Comparison of ENCODE assay signal across 21 cellular contexts in genomic region chr9:92196909-92197308, GRCh38.
DNase-seq lines count a peak whose midpoint lies in the region; ATAC-seq, FAIRE-seq and TF ChIP-seq lines count a peak whose summit lies in the region.
"Had no signal": no experiment of that assay in that cellular context is flagged by ENCODE, and none has a peak within 500 bp of the region (broad histone marks: within the 10 kb centered on the region; RNA-seq: fewer than 3 reads in every experiment).

No MANE protein-coding gene starts in this region.

- H3K4me3 ChIP-seq in mammary epithelial cell (replicated peaks in 1 of 3; ENCODE audit: insufficient read depth in 1 of 3, low read depth in 2 of 3, low read length in 3 of 3) (no peak overlapping the region), astrocyte (ENCODE audit: insufficient read depth, low read depth, low read length) (no peak overlapping the region), left ventricle myocardium inferior (no peak overlapping the region)
- H3K4me3 ChIP-seq: ascending aorta, esophagus muscularis mucosa, GM23338, SJCRH30, thyroid gland had no signal

- H3K27ac ChIP-seq in mammary epithelial cell (ENCODE audit: insufficient read depth, low read depth, low read length) (no peak overlapping the region), astrocyte (ENCODE audit: low read depth, low read length) (no peak overlapping the region), left ventricle myocardium inferior (replicated peaks) (no peak overlapping the region)
- H3K27ac ChIP-seq: 22Rv1, ascending aorta, esophagus muscularis mucosa, SJCRH30, thyroid gland had no signal

- dilution Hi-C loops in mammary epithelial cell (cut with HindIII; ENCODE audit: low sequenced_read_pairs) = no loop called here

- H3K79me2 ChIP-seq in mammary epithelial cell (ENCODE audit: insufficient read depth, low read length) (no peaks in the 10 kb centered on the region), astrocyte (ENCODE audit: insufficient read depth, low read length) (no peaks in the 10 kb centered on the region)

- no peak for TF ChIP-seq CTCF in mammary epithelial cell (conservative IDR thresholded peaks at IDR 0.05 in 1 of 2, IDR thresholded peaks at IDR 0.05 in 1 of 2; ENCODE audit: extremely low read depth in 1 of 2, insufficient read depth in 1 of 2, low read depth in 1 of 2, low read length in 2 of 2)
- no peak for TF ChIP-seq CTCF in MCF 10A (IDR thresholded peaks at IDR 0.05; ENCODE audit: unreplicated experiment)
- TF ChIP-seq CTCF in astrocyte (IDR thresholded peaks at IDR 0.05; ENCODE audit: insufficient read depth, low read depth, low read length) = no peak
- no peak for TF ChIP-seq CTCF in left ventricle myocardium inferior (IDR thresholded peaks at IDR 0.05; ENCODE audit: borderline replicate concordance)

- H4K20me1 ChIP-seq in mammary epithelial cell (ENCODE audit: insufficient read depth, low read length) = no peaks in the 10 kb centered on the region
- no peaks in the 10 kb centered on the region for H4K20me1 ChIP-seq in astrocyte (ENCODE audit: insufficient read depth, low read length)

- FAIRE-seq in astrocyte (lab: Jason Lieb, UNC) = no peak

- H3K9me3 ChIP-seq in mammary epithelial cell (replicated peaks; ENCODE audit: insufficient read depth, low read length) (no peaks in the 10 kb centered on the region), astrocyte (ENCODE audit: insufficient read depth, low read depth, low read length) (no peaks in the 10 kb centered on the region), left ventricle myocardium inferior (replicated peaks) (peaks cover 20% of the 10 kb centered on the region)
- H3K9me3 ChIP-seq: ascending aorta, thyroid gland had no signal

- intact Hi-C loops in mammary epithelial cell (cut with micrococcal nuclease) (no loop called here), MCF 10A (cut with micrococcal nuclease) (no loop called here), left ventricle myocardium inferior (cut with micrococcal nuclease) (no loop called here)

- in situ Hi-C loops in mammary epithelial cell (cut with MboI; ENCODE audit: low sequenced_read_pairs in 2 of 2) = no loop called here

- H3K36me3 ChIP-seq in mammary epithelial cell (ENCODE audit: insufficient read depth, low read length) = no peaks in the 10 kb centered on the region
- H3K36me3 ChIP-seq in astrocyte (ENCODE audit: insufficient read depth, low read length) = no peaks in the 10 kb centered on the region
- no peaks in the 10 kb centered on the region for H3K36me3 ChIP-seq in left ventricle myocardium inferior
- H3K36me3 ChIP-seq: ascending aorta, esophagus muscularis mucosa, SJCRH30, thyroid gland had no signal

- DNase-seq in mammary epithelial cell (peak; percentile 33), MCF 10A (ENCODE audit: unreplicated experiment) (no peak), astrocyte (ENCODE audit: low read depth) (peak; percentile 72), hepatic stellate cell (ENCODE audit: low spot score) (peak; percentile 53), mesenteric fat pad (ENCODE audit: low spot score) (no peak), left ventricle myocardium inferior (no peak), islet precursor cell (no peak)
- DNase-seq: activated gamma-delta T cell treated with Interleukin-2 at 50 U/mL for 16 hours; CD4-positive, alpha-beta T cell; MM.1S; naive B cell; NCI-H187 treated with DMSO at 0.1 percent for 48 hours; NCI-H524; SJCRH30; thyroid gland had no signal

- H3K4me1 Mint-ChIP-seq in MCF 10A (ENCODE audit: insufficient read depth, unreplicated experiment) (peaks cover 3% of the 10 kb centered on the region), astrocyte (ENCODE audit: low read depth, unreplicated experiment) (peaks cover 5% of the 10 kb centered on the region)
- H3K4me1 Mint-ChIP-seq: GM23338, naive B cell had no signal

- H3K27ac Mint-ChIP-seq in MCF 10A (ENCODE audit: low read depth, unreplicated experiment) = no peak overlapping the region
- no peak overlapping the region for H3K27ac Mint-ChIP-seq in astrocyte (ENCODE audit: unreplicated experiment)
- H3K27ac Mint-ChIP-seq: CD4-positive, alpha-beta T cell; dendritic cell treated with granulocyte-macrophage colony-stimulating factor and Interleukin-4, amounts not matched to agents 40 ng/mL and 50 ng/mL, for 4 days; GM23338 had no signal

- H3K9me3 Mint-ChIP-seq in MCF 10A (ENCODE audit: unreplicated experiment) (peaks cover 15% of the 10 kb centered on the region), astrocyte (ENCODE audit: unreplicated experiment) (peaks cover 12% of the 10 kb centered on the region)

- no peaks in the 10 kb centered on the region for H3K36me3 Mint-ChIP-seq in MCF 10A (ENCODE audit: insufficient read depth, unreplicated experiment)
- peaks cover 3% of the 10 kb centered on the region for H3K36me3 Mint-ChIP-seq in astrocyte (ENCODE audit: low read depth, unreplicated experiment)

- POLR2A ChIA-PET in MCF 10A (lab: Yijun Ruan, JAX) = interaction anchor here (0.6 kb wide), 1 partner anchor 9 kb away, joined by 3 read pairs; no protein-coding TSS in a partner anchor

- ATAC-seq in GM21423 (IDR thresholded peaks at IDR 0.05; ENCODE audit: unreplicated experiment) = no peak
- ATAC-seq: GM23338 had no signal

- CTCF ChIA-PET in mammary epithelial cell (lab: Charles Lee; ENCODE audit: low non-redundant PET) = no interaction called here
- CTCF ChIA-PET in MCF 10A (lab: Yijun Ruan, JAX) = interaction anchor here (0.5 to 1.2 kb wide), 2 partner anchors 34 to 57 kb away, joined by 3 to 5 read pairs; no protein-coding TSS in a partner anchor

- H3K27me3 Mint-ChIP-seq in MCF 10A (ENCODE audit: insufficient read depth, unreplicated experiment) (no peaks in the 10 kb centered on the region), astrocyte (ENCODE audit: low read depth, unreplicated experiment) (peaks cover 3% of the 10 kb centered on the region)

- H3K27me3 ChIP-seq in mammary epithelial cell (ENCODE audit: insufficient read depth, low read length) = no peaks in the 10 kb centered on the region
- H3K27me3 ChIP-seq in astrocyte (ENCODE audit: insufficient read depth, low read length) = no peaks in the 10 kb centered on the region
- H3K27me3 ChIP-seq in left ventricle myocardium inferior (ENCODE audit: low read depth) = peaks cover 14% of the 10 kb centered on the region
- H3K27me3 ChIP-seq: ascending aorta, esophagus muscularis mucosa, SJCRH30, thyroid gland had no signal

- BruUV-seq in mammary epithelial cell (replicated peaks; lab: Mats Ljungman, UMichigan) = no TSS peak
- BruUV-seq in MCF 10A (replicated peaks; lab: Mats Ljungman, UMichigan) = no TSS peak

- no peak overlapping the region for H3K4me3 Mint-ChIP-seq in MCF 10A (ENCODE audit: unreplicated experiment)
- H3K4me3 Mint-ChIP-seq in astrocyte (ENCODE audit: unreplicated experiment) = no peak overlapping the region
- H3K4me3 Mint-ChIP-seq: CD4-positive, alpha-beta T cell; dendritic cell treated with granulocyte-macrophage colony-stimulating factor and Interleukin-4, amounts not matched to agents 40 ng/mL and 50 ng/mL, for 4 days; GM23338; naive B cell had no signal

- H2AFZ ChIP-seq in mammary epithelial cell (ENCODE audit: low read depth, low read length) = no peak overlapping the region
- no peak overlapping the region for H2AFZ ChIP-seq in astrocyte (ENCODE audit: low read depth, low read length)
- H2AFZ ChIP-seq: GM23338 had no signal

- 17% methylated on average over 1 of the region's 1 CpG for WGBS in mammary epithelial cell (ENCODE audit: low coverage, missing lambda C conversion rate)

- no peak overlapping the region for H3K9ac ChIP-seq in mammary epithelial cell (ENCODE audit: insufficient read depth, low read length)
- H3K9ac ChIP-seq in astrocyte (ENCODE audit: low read length) = no peak overlapping the region

- H3K4me2 ChIP-seq in mammary epithelial cell (ENCODE audit: insufficient read depth, low read depth, low read length) = no peak overlapping the region
- H3K4me2 ChIP-seq in astrocyte (ENCODE audit: low read length) = no peak overlapping the region
- H3K4me2 ChIP-seq: GM23338 had no signal

- H3K4me1 ChIP-seq in mammary epithelial cell (ENCODE audit: insufficient read depth, low read length) (no peaks in the 10 kb centered on the region), astrocyte (ENCODE audit: insufficient read depth, low read length) (no peaks in the 10 kb centered on the region), left ventricle myocardium inferior (no peaks in the 10 kb centered on the region)
- H3K4me1 ChIP-seq: ascending aorta, esophagus muscularis mucosa, thyroid gland had no signal

Comparison
In these comparisons a context has a peak if more than half of its experiments do, and no peak if none do; other contexts are left out.
1. DNase-seq: peak in mammary epithelial cell (single experiment), astrocyte (single experiment) and hepatic stellate cell (single experiment); none in MCF 10A (single experiment), mesenteric fat pad (single experiment), left ventricle myocardium inferior (single experiment) and islet precursor cell (single experiment).